Comparison of ENCODE assay signal across 1 cellular context in genomic region chr12:65335021-65335714, GRCh38.
TF ChIP-seq lines count a peak whose summit lies in the region.

No MANE protein-coding gene starts in this region.

TF ChIP-seq in H1, 55 proteins besides CTCF, POLR2A, EP300 and RAD21:
- TF ChIP-seq SP1 (IDR thresholded peaks at IDR 0.05; ENCODE audit: low read depth, low read length) (no peak), CEBPB (IDR thresholded peaks at IDR 0.05; ENCODE audit: low read depth, low read length) (0 out of 2 replicates have a peak, but pooled peaks have one; percentile 10)
